ENCODE assay signal across 32 cellular contexts in genomic region chr18:51765712-51766360, GRCh38.
DNase-seq lines count a peak whose midpoint lies in the region; ATAC-seq, FAIRE-seq and TF ChIP-seq lines count a peak whose summit lies in the region.
"Had no signal": no experiment of that assay in that cellular context is flagged by ENCODE, and none has a peak within 500 bp of the region (broad histone marks: within the 10 kb centered on the region; RNA-seq: fewer than 3 reads in every experiment).

No MANE protein-coding gene starts in this region.

- H3K9ac ChIP-seq in GM12878 (ENCODE audit: control insufficient read depth, insufficient read depth, low read length) (no peak overlapping the region), colonic mucosa (ENCODE audit: low read depth in 2 of 2, low read length in 2 of 2) (no peak overlapping the region)

- DNase-seq in GM13977 (ENCODE audit: low spot score) (peak; percentile 10), GM12878 (ENCODE audit: low read depth, low spot score) (no peak), mesenteric fat pad (ENCODE audit: low spot score) (no peak), colonic mucosa (no peak), NCI-H1105 treated with DMSO at 0.1 percent for 48 hours (lab: John Stamatoyannopoulos, UW) (no peak)
- DNase-seq in activated CD4-positive, CD25-positive, alpha-beta regulatory T cell treated with anti-CD3 and anti-CD28 coated beads, Interleukin-2, amount 50 U/mL, for 72 hours: no peak
- DNase-seq: activated CD4-positive, alpha-beta T cell treated with anti-CD3 and anti-CD28 coated beads, Interleukin-2, amount 50 U/mL, for 4 hours; activated CD8-positive, alpha-beta memory T cell treated with anti-CD3 and anti-CD28 coated beads, Interleukin-2, amount 10 ng/mL, durations not matched to agents 7 days and 5 days; activated gamma-delta T cell treated with Interleukin-2 at 50 U/mL for 16 hours; activated naive CD8-positive, alpha-beta T cell treated with anti-CD3 and anti-CD28 coated beads, Interleukin-2, amount 10 ng/mL, durations not matched to agents 7 days and 5 days; activated T-cell treated with anti-CD3 and anti-CD28 coated beads, Interleukin-2, amount 50 U/mL, for 48 hours; aorta; DMS153; effector CD4-positive, alpha-beta T cell; H7; immature natural killer cell; left cardiac atrium; NCI-H1048; NCI-H187; NCI-H526 treated with DMSO at 0.1 percent for 48 hours; SHP77; stimulated activated CD4-positive, alpha-beta T cell treated with anti-CD3 and anti-CD28 coated beads, Interleukin-4, amount 100 ng/mL, for 4 hours; T-helper 17 cell; transverse colon had no signal

- 0% methylated on average over 3 of the region's 3 CpGs for WGBS in GM12878 (ENCODE audit: insufficient coverage, insufficient replicate concordance, low lambda C conversion rate, missing lambda C conversion rate)

- POLR2A ChIA-PET in GM12878 (lab: Charles Lee): no interaction called here

- TF ChIP-seq CTCF in GM13977 (IDR thresholded peaks at IDR 0.05; ENCODE audit: extremely low read depth, insufficient read depth, missing control alignments) (no peak), GM12878 (IDR thresholded peaks at IDR 0.05 in 2 of 3, conservative IDR thresholded peaks at IDR 0.05 in 1 of 3; ENCODE audit: control insufficient read depth in 2 of 3, extremely low read depth in 1 of 3, insufficient read depth in 1 of 3, low read depth in 3 of 3, low read length in 3 of 3) (no peak), colonic mucosa (IDR thresholded peaks at IDR 0.05) (no peak)

- peak; percentile 18 for FAIRE-seq in GM12878 (lab: Jason Lieb, UNC)
- FAIRE-seq: colon, GM18507, K562, TTC549 had no signal

- no peaks in the 10 kb centered on the region for H4K20me1 ChIP-seq in GM12878 (ENCODE audit: control insufficient read depth, insufficient read depth)

- 0 out of 4 replicates have a peak, but pooled peaks of 1 of the 2 experiments have one; percentile 31 for TF ChIP-seq EP300 in GM12878 (IDR thresholded peaks at IDR 0.05; ENCODE audit: borderline replicate concordance in 1 of 2, control insufficient read depth in 1 of 2, low read depth in 2 of 2, low read length in 2 of 2)

- H3K79me2 ChIP-seq in GM12878 (ENCODE audit: control insufficient read depth, insufficient read depth, low read length): no peaks in the 10 kb centered on the region

- no peak for TF ChIP-seq RAD21 in GM12878 (IDR thresholded peaks at IDR 0.05; ENCODE audit: insufficient read depth, low read depth, low read length)

- CTCF ChIA-PET in GM12878 (lab: Yijun Ruan, JAX): interaction anchor here (0.6 to 0.9 kb wide), 2 partner anchors 38 to 97 kb away, joined by 3 read pairs; no protein-coding TSS in a partner anchor

- H3K27me3 ChIP-seq in GM12878 (replicated peaks in 1 of 2; ENCODE audit: control insufficient read depth in 2 of 2, insufficient read depth in 2 of 2, low read length in 1 of 2): no peaks in the 10 kb centered on the region
- H3K27me3 ChIP-seq in colonic mucosa: no peaks in the 10 kb centered on the region
- H3K27me3 ChIP-seq: transverse colon had no signal

- H3K36me3 ChIP-seq in GM12878 (ENCODE audit: control insufficient read depth in 2 of 2, insufficient read depth in 2 of 2, low read length in 1 of 2) (no peaks in the 10 kb centered on the region), colonic mucosa (no peaks in the 10 kb centered on the region)
- H3K36me3 ChIP-seq: transverse colon had no signal

- intact Hi-C loops in GM12878 (cut with micrococcal nuclease; ENCODE audit: unreplicated experiment) (loop anchor here (5.0 kb wide), 1 partner anchor 39 kb away; no protein-coding TSS in a partner anchor), colonic mucosa (cut with DNase I) (no loop called here)

- RAD21 ChIA-PET in GM12878 (lab: Charles Lee; ENCODE audit: unreplicated experiment): interaction anchor here (1.3 to 1.4 kb wide), 2 partner anchors 30 to 188 kb away, joined by 3 read pairs; no protein-coding TSS in a partner anchor

- ATAC-seq in GM19023 (IDR thresholded peaks at IDR 0.05; ENCODE audit: unreplicated experiment): peak; percentile 67
- ATAC-seq in HG03342 (IDR thresholded peaks at IDR 0.05; ENCODE audit: unreplicated experiment): peak; percentile 49
- peak; percentile 82 for ATAC-seq in GM12878
- ATAC-seq: activated CD8-positive, alpha-beta memory T cell treated with anti-CD3 and anti-CD28 coated beads, Interleukin-2, amount 10 ng/mL, durations not matched to agents 7 days and 5 days; K562; left cardiac atrium; Panc1; T-helper 17 cell had no signal

- H3K27ac ChIP-seq in GM12878 (ENCODE audit: control insufficient read depth, insufficient read depth) (no peak overlapping the region), colonic mucosa (no peak overlapping the region)
- H3K27ac ChIP-seq: transverse colon had no signal

- H3K4me1 ChIP-seq in GM12878 (ENCODE audit: control insufficient read depth, insufficient read depth, low read length): peaks cover 25% of the 10 kb centered on the region
- no peaks in the 10 kb centered on the region for H3K4me1 ChIP-seq in colonic mucosa
- H3K4me1 ChIP-seq: transverse colon had no signal

- no peak for TF ChIP-seq POLR2A in GM12878 (IDR thresholded peaks at IDR 0.05; ENCODE audit: low read depth, low read length)

- peak overlapping the region; percentile 7; the same call in 1 of the 2 replicates for H2AFZ ChIP-seq in GM12878 (ENCODE audit: control insufficient read depth, low read depth, low read length)

- SMC1A ChIA-PET in GM12878 (lab: Charles Lee; ENCODE audit: uncharacterized antibody, unreplicated experiment): interaction anchor here (0.9 to 1.8 kb wide), 5 partner anchors 8 to 26 kb away, joined by 3 to 8 read pairs (median 3); no protein-coding TSS in a partner anchor

- H3K9me3 ChIP-seq in GM12878 (replicated peaks; ENCODE audit: control insufficient read depth, insufficient read depth, low read length): no peaks in the 10 kb centered on the region
- no peaks in the 10 kb centered on the region for H3K9me3 ChIP-seq in colonic mucosa
- H3K9me3 ChIP-seq: transverse colon had no signal

- no peak overlapping the region for H3K4me3 ChIP-seq in GM12878
- no peak overlapping the region for H3K4me3 ChIP-seq in colonic mucosa
- H3K4me3 ChIP-seq: K562, lung, transverse colon had no signal

- no TSS peak for BruUV-seq in GM12878 (replicated peaks; lab: Mats Ljungman, UMichigan)

- no peak overlapping the region for H3K4me2 ChIP-seq in GM12878 (ENCODE audit: control insufficient read depth, insufficient read depth)

- in situ Hi-C loops in GM13977 (cut with MboI; ENCODE audit: low pct_unique_long_range_greater_than_20kb, low sequenced_read_pairs, unreplicated experiment) (no loop called here), GM12878 (cut with MboI) (no loop called here)

TF ChIP-seq in GM12878, 131 proteins besides CTCF, POLR2A, EP300 and RAD21 (continues in another document):
- 0 out of 2 replicates have a peak, but pooled peaks have one; percentile 14 for TF ChIP-seq RUNX3 (IDR thresholded peaks at IDR 0.05; ENCODE audit: low read length)
- no peak for TF ChIP-seq KAT2A (conservative IDR thresholded peaks at IDR 0.05; ENCODE audit: control insufficient read depth, low read depth, low read length)
- no peak for TF ChIP-seq ELK1 (IDR thresholded peaks at IDR 0.05; ENCODE audit: low read depth, low read length)
- TF ChIP-seq NFYA (IDR thresholded peaks at IDR 0.05; ENCODE audit: borderline replicate concordance, low read depth, low read length): no peak
- TF ChIP-seq ESRRA (IDR thresholded peaks at IDR 0.05; ENCODE audit: low read length): no peak
- no peak for TF ChIP-seq BCL3 (IDR thresholded peaks at IDR 0.05; ENCODE audit: borderline replicate concordance, insufficient read depth, low read depth, low read length, poor library complexity, severe bottlenecking)
- TF ChIP-seq KLF5 (IDR thresholded peaks at IDR 0.05; ENCODE audit: partially characterized antibody): no peak
- TF ChIP-seq ZNF274 (IDR thresholded peaks at IDR 0.05; ENCODE audit: insufficient read depth, insufficient read length): no peak
- no peak for TF ChIP-seq SKIL (IDR thresholded peaks at IDR 0.05; ENCODE audit: low read depth, poor library complexity, severe bottlenecking)
- TF ChIP-seq SRF (IDR thresholded peaks at IDR 0.05; ENCODE audit: low read depth in 2 of 2, low read length in 2 of 2): no peak
- no peak for TF ChIP-seq ZNF622 (IDR thresholded peaks at IDR 0.05)
